Comparison of ENCODE assay signal across 25 cellular contexts in the genomic region with DNA sequence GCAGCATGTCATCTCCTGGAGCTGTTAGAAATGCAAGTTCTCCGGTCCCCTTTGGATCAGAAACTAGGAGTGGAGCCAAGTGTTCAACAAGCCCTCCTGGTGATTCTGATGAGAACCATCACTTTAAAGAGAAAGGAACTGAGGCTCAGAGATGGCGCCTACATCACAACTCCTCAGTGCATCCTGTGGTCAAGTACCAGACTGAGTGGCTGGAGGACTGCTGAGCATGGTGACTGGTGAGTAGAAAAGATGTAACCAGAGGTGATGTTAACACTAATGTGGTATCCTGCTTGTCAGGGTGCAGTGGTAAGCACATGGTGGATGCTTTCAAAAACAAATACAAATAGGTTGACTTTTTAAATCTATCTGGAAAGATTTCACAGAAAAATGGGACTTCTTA. TPM values are rescaled to one million over a fixed set of nuclear protein-coding genes. Genes with fewer than 3 reads are reported as not detected.
"Had no signal": no experiment of that assay in that cellular context is flagged by ENCODE, and none has a peak within 500 bp of the region (broad histone marks: within the 10 kb centered on the region; RNA-seq: fewer than 3 reads in every experiment).

No MANE protein-coding gene starts in this region.

- H3K27ac Mint-ChIP-seq: activated CD4-positive, alpha-beta memory T cell treated with anti-CD3 and anti-CD28 coated beads, Interleukin-2, amount 10 ng/mL, durations not matched to agents 7 days and 5 days; activated CD4-positive, alpha-beta T cell treated with anti-CD3 and anti-CD28 coated beads for 36 hours; activated naive CD4-positive, alpha-beta T cell treated with anti-CD3 and anti-CD28 coated beads, Interleukin-2, amount 10 ng/mL, durations not matched to agents 7 days and 5 days; activated naive CD8-positive, alpha-beta T cell treated with anti-CD3 and anti-CD28 coated beads for 36 hours; activated T-helper 2 cell treated with anti-CD3 and anti-CD28 coated beads, Interferon-gamma antibody, Interleukin-2, Interleukin-4, amounts not matched to agents 10 μg/mL and 5 μg/mL and 100 μg/mL, durations not matched to agents 14 hours and 24 hours and 36 hours had no signal

- H2AFZ ChIP-seq: PC-9 had no signal

- H3K27me3 ChIP-seq: brain microvascular endothelial cell, SJCRH30 had no signal

- H3K9me3 ChIP-seq: SJCRH30, SK-N-SH had no signal

- H3K9me3 Mint-ChIP-seq: activated CD4-positive, alpha-beta memory T cell treated with anti-CD3 and anti-CD28 coated beads, Interleukin-2, amount 10 ng/mL, durations not matched to agents 7 days and 5 days; activated naive CD4-positive, alpha-beta T cell treated with anti-CD3 and anti-CD28 coated beads, Interleukin-2, amount 10 ng/mL, durations not matched to agents 7 days and 5 days; activated naive CD8-positive, alpha-beta T cell treated with anti-CD3 and anti-CD28 coated beads for 36 hours; activated T-helper 2 cell treated with anti-CD3 and anti-CD28 coated beads, Interferon-gamma antibody, Interleukin-2, Interleukin-4, amounts not matched to agents 10 μg/mL and 5 μg/mL and 100 μg/mL, durations not matched to agents 14 hours and 24 hours and 36 hours had no signal

- H3K4me2 ChIP-seq: PC-9, SK-N-SH had no signal

- H3K27ac ChIP-seq: brain microvascular endothelial cell, PC-9, SJCRH30, WERI-Rb-1 had no signal

- DNase-seq: activated CD4-positive, alpha-beta memory T cell treated with anti-CD3 and anti-CD28 coated beads, Interleukin-2, amount 10 ng/mL, durations not matched to agents 7 days and 5 days; activated CD4-positive, alpha-beta T cell treated with anti-CD3 and anti-CD28 coated beads for 36 hours; activated CD4-positive, alpha-beta T cell treated with anti-CD3 and anti-CD28 coated beads, Interleukin-2, amount 50 U/mL, for 1 hour; activated gamma-delta T cell treated with Interleukin-2 at 50 U/mL for 16 hours; activated naive CD4-positive, alpha-beta T cell treated with anti-CD3 and anti-CD28 coated beads, Interleukin-2, amount 10 ng/mL, durations not matched to agents 7 days and 5 days; activated naive CD8-positive, alpha-beta T cell treated with anti-CD3 and anti-CD28 coated beads for 36 hours; activated T-cell treated with anti-CD3 and anti-CD28 coated beads for 4 hours; activated T-cell treated with anti-CD3 and anti-CD28 coated beads, Interleukin-2, amount 50 U/mL, for 48 hours; brain microvascular endothelial cell; cerebellar nuclear complex; Kasumi-1; KBM-7; NCI-H1048; NCI-H226; PC-9; Right ventricle myocardium superior; RPMI8226; SJCRH30; SK-N-SH; T-helper 1 cell; WERI-Rb-1 had no signal

- H3K4me1 ChIP-seq: SJCRH30 had no signal

- H3K4me3 Mint-ChIP-seq: activated CD4-positive, alpha-beta memory T cell treated with anti-CD3 and anti-CD28 coated beads, Interleukin-2, amount 10 ng/mL, durations not matched to agents 7 days and 5 days; activated CD4-positive, alpha-beta T cell treated with anti-CD3 and anti-CD28 coated beads for 36 hours; activated naive CD4-positive, alpha-beta T cell treated with anti-CD3 and anti-CD28 coated beads, Interleukin-2, amount 10 ng/mL, durations not matched to agents 7 days and 5 days; activated naive CD8-positive, alpha-beta T cell treated with anti-CD3 and anti-CD28 coated beads for 36 hours had no signal

- H3K9ac ChIP-seq: SK-N-SH had no signal

- H3K4me3 ChIP-seq: PC-9, SJCRH30 had no signal

RNA-seq across cellular contexts. Expression of gene OIT3, which starts 3.5 kb away (rescaled TPM):
- total RNA-seq: activated CD4-positive, alpha-beta memory T cell treated with anti-CD3 and anti-CD28 coated beads, Interleukin-2, amount 10 ng/mL, durations not matched to agents 7 days and 5 days; activated CD4-positive, alpha-beta T cell treated with anti-CD3 and anti-CD28 coated beads for 36 hours; activated CD8-positive, alpha-beta memory T cell treated with anti-CD3 and anti-CD28 coated beads for 36 hours; activated naive CD8-positive, alpha-beta T cell treated with anti-CD3 and anti-CD28 coated beads for 36 hours; activated T-helper 2 cell treated with anti-CD3 and anti-CD28 coated beads, Interferon-gamma antibody, Interleukin-2, Interleukin-4, amounts not matched to agents 10 μg/mL and 5 μg/mL and 100 μg/mL, durations not matched to agents 14 hours and 24 hours and 36 hours; Right ventricle myocardium superior; T-helper 2 cell treated with Interferon-gamma antibody and Interleukin-4, amounts not matched to agents 100 ng/mL and 5 ng/mL, for 36 hours had no signal
- polyA plus RNA-seq: adipose tissue, SK-N-SH had no signal
